In the genomic region with DNA sequence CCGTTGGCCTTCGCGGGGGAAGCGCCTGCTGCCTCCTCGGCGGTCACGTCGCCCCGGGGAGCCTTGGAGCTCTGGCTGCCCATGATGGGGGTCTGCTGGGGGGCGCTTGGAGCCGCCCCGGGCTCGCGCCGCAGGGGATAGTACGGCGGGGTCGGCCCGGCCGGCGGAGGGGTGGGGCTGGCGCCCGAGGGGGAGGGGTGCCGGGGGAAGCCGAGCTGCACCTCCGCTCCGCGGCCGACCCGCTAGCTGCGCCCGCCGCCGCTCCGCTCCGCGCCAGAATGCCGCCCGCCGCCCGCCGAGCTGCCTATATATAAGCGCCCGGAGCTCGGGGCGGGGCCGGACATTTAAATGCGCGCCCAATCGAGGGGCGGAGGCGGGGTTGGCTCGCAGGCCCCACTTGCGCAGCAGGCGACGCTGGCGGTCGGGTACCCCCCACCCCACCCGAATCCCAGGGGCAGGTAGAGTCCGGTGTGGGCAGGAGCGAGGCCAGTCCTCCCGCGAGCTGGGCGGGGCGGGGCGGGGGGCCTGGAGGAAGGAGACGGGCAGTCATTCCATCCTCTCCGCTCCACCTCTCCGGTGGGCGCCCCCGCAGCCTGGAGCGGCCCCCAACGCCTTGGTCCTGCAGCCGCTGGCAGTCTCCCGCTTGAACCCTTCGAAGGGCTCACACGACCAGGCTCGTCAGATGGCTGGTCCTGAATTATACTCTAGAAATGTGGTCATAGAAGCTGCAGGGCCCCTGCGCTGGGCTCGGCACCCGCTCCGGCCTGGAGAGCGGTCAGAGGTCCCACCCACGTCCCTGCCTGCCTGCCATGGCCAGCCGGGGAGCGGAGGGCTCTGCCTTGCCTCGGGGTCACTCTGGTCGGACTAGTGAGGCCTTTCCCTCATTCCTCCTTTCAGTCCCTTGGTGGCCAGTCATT, we compare ENCODE assay signal across 1 cellular context.
TF ChIP-seq lines count a peak whose summit lies in the region.

MARCKSL1 (minus strand) TSS at position 283 of the 917 bp plus-strand sequence; CDS start at position 83, 200 bp downstream.

TF ChIP-seq in K562, 482 proteins besides CTCF, POLR2A, EP300 and RAD21 (continued from another document):
- TF ChIP-seq, protein P1, sequence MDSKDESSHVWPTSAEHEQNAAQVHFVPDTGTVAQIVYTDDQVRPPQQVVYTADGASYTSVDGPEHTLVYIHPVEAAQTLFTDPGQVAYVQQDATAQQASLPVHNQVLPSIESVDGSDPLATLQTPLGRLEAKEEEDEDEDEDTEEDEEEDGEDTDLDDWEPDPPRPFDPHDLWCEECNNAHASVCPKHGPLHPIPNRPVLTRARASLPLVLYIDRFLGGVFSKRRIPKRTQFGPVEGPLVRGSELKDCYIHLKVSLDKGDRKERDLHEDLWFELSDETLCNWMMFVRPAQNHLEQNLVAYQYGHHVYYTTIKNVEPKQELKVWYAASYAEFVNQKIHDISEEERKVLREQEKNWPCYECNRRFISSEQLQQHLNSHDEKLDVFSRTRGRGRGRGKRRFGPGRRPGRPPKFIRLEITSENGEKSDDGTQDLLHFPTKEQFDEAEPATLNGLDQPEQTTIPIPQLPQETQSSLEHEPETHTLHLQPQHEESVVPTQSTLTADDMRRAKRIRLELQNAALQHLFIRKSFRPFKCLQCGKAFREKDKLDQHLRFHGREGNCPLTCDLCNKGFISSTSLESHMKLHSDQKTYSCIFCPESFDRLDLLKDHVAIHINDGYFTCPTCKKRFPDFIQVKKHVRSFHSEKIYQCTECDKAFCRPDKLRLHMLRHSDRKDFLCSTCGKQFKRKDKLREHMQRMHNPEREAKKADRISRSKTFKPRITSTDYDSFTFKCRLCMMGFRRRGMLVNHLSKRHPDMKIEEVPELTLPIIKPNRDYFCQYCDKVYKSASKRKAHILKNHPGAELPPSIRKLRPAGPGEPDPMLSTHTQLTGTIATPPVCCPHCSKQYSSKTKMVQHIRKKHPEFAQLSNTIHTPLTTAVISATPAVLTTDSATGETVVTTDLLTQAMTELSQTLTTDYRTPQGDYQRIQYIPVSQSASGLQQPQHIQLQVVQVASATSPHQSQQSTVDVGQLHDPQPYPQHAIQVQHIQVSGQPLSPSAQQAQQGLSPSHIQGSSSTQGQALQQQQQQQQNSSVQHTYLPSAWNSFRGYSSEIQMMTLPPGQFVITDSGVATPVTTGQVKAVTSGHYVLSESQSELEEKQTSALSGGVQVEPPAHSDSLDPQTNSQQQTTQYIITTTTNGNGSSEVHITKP (IDR thresholded peaks at IDR 0.05; ENCODE audit: partially characterized antibody), result peak; percentile 29
- no peak for TF ChIP-seq DDX20 (tag; IDR thresholded peaks at IDR 0.05; ENCODE audit: low read depth)
- TF ChIP-seq NFE2 (IDR thresholded peaks at IDR 0.05; ENCODE audit: low read depth), result no peak
- TF ChIP-seq ZNF263 (CRISPR knock-in tag; IDR thresholded peaks at IDR 0.05; ENCODE audit: borderline replicate concordance), result peak; percentile 52
- peak; percentile 98 for TF ChIP-seq POLR2G (IDR thresholded peaks at IDR 0.05; ENCODE audit: low read depth, low read length)
- TF ChIP-seq KDM5B (IDR thresholded peaks at IDR 0.05; ENCODE audit: insufficient replicate concordance, low read depth, low read length), result peak; percentile 98
- no peak for TF ChIP-seq NCOA2 (IDR thresholded peaks at IDR 0.05; ENCODE audit: partially characterized antibody in 2 of 2)
- TF ChIP-seq CREM (IDR thresholded peaks at IDR 0.05; ENCODE audit: low read depth), result peak; percentile 21; the same call in 1 of the 2 replicates
- TF ChIP-seq RB1 (IDR thresholded peaks at IDR 0.05; ENCODE audit: low read depth), result peak; percentile 91
- TF ChIP-seq MECOM (CRISPR knock-in tag; IDR thresholded peaks at IDR 0.05), result no peak
- TF ChIP-seq NFIC (IDR thresholded peaks at IDR 0.05), result peak; percentile 25; the same call in 1 of the 2 replicates
- TF ChIP-seq ERF (CRISPR knock-in tag; IDR thresholded peaks at IDR 0.05), result no peak
- no peak for TF ChIP-seq ZNF76 (CRISPR knock-in tag; IDR thresholded peaks at IDR 0.05; ENCODE audit: borderline replicate concordance)
- TF ChIP-seq SMAD1 (IDR thresholded peaks at IDR 0.05; ENCODE audit: low read depth, low read length, partially characterized antibody), result no peak
- 0 out of 2 replicates have a peak, but pooled peaks have one; percentile 27 for TF ChIP-seq ESRRA (IDR thresholded peaks at IDR 0.05; ENCODE audit: borderline replicate concordance, low read depth)
- TF ChIP-seq, protein P2, sequence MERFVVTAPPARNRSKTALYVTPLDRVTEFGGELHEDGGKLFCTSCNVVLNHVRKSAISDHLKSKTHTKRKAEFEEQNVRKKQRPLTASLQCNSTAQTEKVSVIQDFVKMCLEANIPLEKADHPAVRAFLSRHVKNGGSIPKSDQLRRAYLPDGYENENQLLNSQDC (CRISPR knock-in tag; IDR thresholded peaks at IDR 0.05), result peak; percentile 62; the same call in 1 of the 2 replicates
- TF ChIP-seq, protein P3, sequence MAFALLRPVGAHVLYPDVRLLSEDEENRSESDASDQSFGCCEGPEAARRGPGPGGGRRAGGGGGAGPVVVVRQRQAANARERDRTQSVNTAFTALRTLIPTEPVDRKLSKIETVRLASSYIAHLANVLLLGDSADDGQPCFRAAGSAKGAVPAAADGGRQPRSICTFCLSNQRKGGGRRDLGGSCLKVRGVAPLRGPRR (CRISPR knock-in tag; IDR thresholded peaks at IDR 0.05), result no peak
- TF ChIP-seq SUPT5H (IDR thresholded peaks at IDR 0.05), result peak; percentile 77
- TF ChIP-seq EGR1 (conservative IDR thresholded peaks at IDR 0.05), result peak; percentile 63
- 0 out of 2 replicates have a peak, but pooled peaks have one; percentile 21 for TF ChIP-seq CREB1 (IDR thresholded peaks at IDR 0.05)
- peak; percentile 37; the same call in 1 of the 2 replicates for TF ChIP-seq CREB1 (CRISPR knock-in tag; IDR thresholded peaks at IDR 0.05)
- peak; percentile 56; the same call in 1 of the 2 replicates for TF ChIP-seq PHF8 (IDR thresholded peaks at IDR 0.05; ENCODE audit: borderline replicate concordance, low read length)
- TF ChIP-seq CBX1 (IDR thresholded peaks at IDR 0.05; ENCODE audit: low read depth), result 0 out of 2 replicates have a peak, but pooled peaks have one; percentile 66
- TF ChIP-seq HDAC2 (IDR thresholded peaks at IDR 0.05), result no peak
- peak; percentile 97 for TF ChIP-seq PRPF4 (IDR thresholded peaks at IDR 0.05; ENCODE audit: insufficient read depth, low read depth, low read length, poor library complexity, severe bottlenecking)
- no peak for TF ChIP-seq SAFB2 (IDR thresholded peaks at IDR 0.05; ENCODE audit: borderline replicate concordance, low read depth, low read length, severe bottlenecking)
- TF ChIP-seq ZBED1 (IDR thresholded peaks at IDR 0.05), result peak; percentile 73; the same call in 1 of the 2 replicates
- no peak for TF ChIP-seq GATA2 (CRISPR knock-in tag; IDR thresholded peaks at IDR 0.05)
- 0 out of 4 replicates have a peak, but pooled peaks of 1 of the 2 experiments have one; percentile 4 for TF ChIP-seq TBL1XR1 (IDR thresholded peaks at IDR 0.05; ENCODE audit: low read length in 2 of 2)
- peak; percentile 81 for TF ChIP-seq HNRNPLL (IDR thresholded peaks at IDR 0.05; ENCODE audit: low read depth, low read length, poor library complexity, severe bottlenecking)
- TF ChIP-seq, protein P4, sequence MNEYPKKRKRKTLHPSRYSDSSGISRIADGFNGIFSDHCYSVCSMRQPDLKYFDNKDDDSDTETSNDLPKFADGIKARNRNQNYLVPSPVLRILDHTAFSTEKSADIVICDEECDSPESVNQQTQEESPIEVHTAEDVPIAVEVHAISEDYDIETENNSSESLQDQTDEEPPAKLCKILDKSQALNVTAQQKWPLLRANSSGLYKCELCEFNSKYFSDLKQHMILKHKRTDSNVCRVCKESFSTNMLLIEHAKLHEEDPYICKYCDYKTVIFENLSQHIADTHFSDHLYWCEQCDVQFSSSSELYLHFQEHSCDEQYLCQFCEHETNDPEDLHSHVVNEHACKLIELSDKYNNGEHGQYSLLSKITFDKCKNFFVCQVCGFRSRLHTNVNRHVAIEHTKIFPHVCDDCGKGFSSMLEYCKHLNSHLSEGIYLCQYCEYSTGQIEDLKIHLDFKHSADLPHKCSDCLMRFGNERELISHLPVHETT (CRISPR knock-in tag; conservative IDR thresholded peaks at IDR 0.05 in 1 of 2, IDR thresholded peaks at IDR 0.05 in 1 of 2), result no peak
- TF ChIP-seq ATF2 (CRISPR knock-in tag; IDR thresholded peaks at IDR 0.05), result no peak
- no peak for TF ChIP-seq FOXJ3 (CRISPR knock-in tag; IDR thresholded peaks at IDR 0.05)
- no peak for TF ChIP-seq SRSF9 (IDR thresholded peaks at IDR 0.05; ENCODE audit: borderline replicate concordance, low read depth, low read length)
- TF ChIP-seq CXXC5 (CRISPR knock-in tag; IDR thresholded peaks at IDR 0.05), result 0 out of 2 replicates have a peak, but pooled peaks have one; percentile 49
- TF ChIP-seq ELK3 (CRISPR knock-in tag; IDR thresholded peaks at IDR 0.05), result no peak
- peak; percentile 66 for TF ChIP-seq SRSF7 (optimal IDR thresholded peaks at IDR 0.05; ENCODE audit: low read depth, low read length)
- TF ChIP-seq EWSR1 (IDR thresholded peaks at IDR 0.05; ENCODE audit: borderline replicate concordance, low read depth, partially characterized antibody), result no peak
- TF ChIP-seq ZMIZ1 (IDR thresholded peaks at IDR 0.05; ENCODE audit: low read depth in 2 of 2, low read length in 2 of 2), result 0 out of 4 replicates have a peak, but pooled peaks of 1 of the 2 experiments have one; percentile 60
- TF ChIP-seq TAF1 (IDR thresholded peaks at IDR 0.05; ENCODE audit: control insufficient read depth, extremely low read depth, insufficient read depth, low read length, severe bottlenecking), result peak; percentile 99
- TF ChIP-seq FUS (optimal IDR thresholded peaks at IDR 0.05; ENCODE audit: low read depth, low read length), result peak; percentile 90
- no peak for TF ChIP-seq RBM34 (IDR thresholded peaks at IDR 0.05; ENCODE audit: borderline replicate concordance, insufficient read depth, low read length)
- TF ChIP-seq, protein P5, sequence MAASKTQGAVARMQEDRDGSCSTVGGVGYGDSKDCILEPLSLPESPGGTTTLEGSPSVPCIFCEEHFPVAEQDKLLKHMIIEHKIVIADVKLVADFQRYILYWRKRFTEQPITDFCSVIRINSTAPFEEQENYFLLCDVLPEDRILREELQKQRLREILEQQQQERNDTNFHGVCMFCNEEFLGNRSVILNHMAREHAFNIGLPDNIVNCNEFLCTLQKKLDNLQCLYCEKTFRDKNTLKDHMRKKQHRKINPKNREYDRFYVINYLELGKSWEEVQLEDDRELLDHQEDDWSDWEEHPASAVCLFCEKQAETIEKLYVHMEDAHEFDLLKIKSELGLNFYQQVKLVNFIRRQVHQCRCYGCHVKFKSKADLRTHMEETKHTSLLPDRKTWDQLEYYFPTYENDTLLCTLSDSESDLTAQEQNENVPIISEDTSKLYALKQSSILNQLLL (CRISPR knock-in tag; IDR thresholded peaks at IDR 0.05; ENCODE audit: borderline replicate concordance), result no peak
- TF ChIP-seq BCOR (IDR thresholded peaks at IDR 0.05), result no peak
- TF ChIP-seq SP1 (CRISPR knock-in tag; IDR thresholded peaks at IDR 0.05), result peak; percentile 83
- TF ChIP-seq DMBX1 (CRISPR knock-in tag; IDR thresholded peaks at IDR 0.05; ENCODE audit: borderline replicate concordance), result no peak
